ENCODE assay signal across 8 cellular contexts in the genomic region with DNA sequence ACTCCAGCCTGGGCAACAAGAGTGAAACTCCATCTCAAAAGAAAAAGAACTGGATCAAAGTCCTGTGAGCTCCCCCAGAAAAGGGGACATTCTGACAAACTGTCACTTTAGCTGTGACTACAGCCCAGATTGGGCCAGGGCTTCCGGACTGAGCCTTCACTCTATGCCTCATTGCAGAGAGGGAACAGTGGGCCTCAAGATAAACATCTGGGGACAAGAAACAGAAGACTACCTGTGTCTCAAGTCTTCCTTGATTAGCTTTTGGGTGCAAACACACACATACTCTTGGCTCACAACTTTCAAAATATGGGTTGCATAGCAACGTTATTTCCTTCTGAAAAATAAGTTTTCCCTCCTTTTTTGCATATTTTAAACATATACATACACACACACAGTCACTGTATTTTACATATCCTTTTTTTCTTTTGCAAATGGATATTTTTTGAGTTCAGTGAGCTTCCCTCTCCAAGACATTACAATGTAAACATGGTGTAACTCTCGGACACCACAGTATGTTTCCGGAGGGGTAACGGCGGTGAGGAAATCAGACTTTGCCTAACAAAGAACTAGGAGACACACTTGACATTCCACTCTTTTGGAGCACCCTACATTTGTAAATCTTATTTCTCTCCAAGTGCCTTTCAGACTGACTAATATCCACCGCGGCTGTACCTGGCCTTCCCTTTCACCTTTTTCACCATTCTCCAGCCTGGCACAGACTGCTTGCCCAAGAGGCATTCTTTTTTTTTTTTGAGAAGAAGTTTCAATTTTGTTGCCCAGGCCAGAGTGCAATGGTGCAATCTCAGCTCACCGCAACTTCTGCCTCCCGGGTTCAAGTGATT. TPM values are rescaled to one million over a fixed set of nuclear protein-coding genes. Genes with fewer than 3 reads are reported as not detected.
A peak's percentile ranks its signal among the peaks of the same experiment; 100 is the strongest.
DNase-seq lines count a peak whose midpoint lies in the region; ATAC-seq and TF ChIP-seq lines count a peak whose summit lies in the region.

No MANE protein-coding gene starts in this region.

- H3K4me3 ChIP-seq in right atrium auricular region (no peak overlapping the region), iPS-18c (ENCODE audit: insufficient read depth, low read depth, low read length) (peak overlapping the region; percentile 24; the same call in 1 of the 2 replicates), upper lobe of right lung (peak overlapping the region; percentile 14)

- POLR2A ChIA-PET in activated CD8-positive, alpha-beta T cell treated with anti-CD3 and anti-CD28 coated beads for 36 hours (lab: Charles Lee), result interaction anchor here (0.9 to 4.0 kb wide), 4 partner anchors 10 to 32 kb away, joined by 3 to 20 read pairs (median 4); no protein-coding TSS in a partner anchor
- POLR2A ChIA-PET in HEK293T (lab: Yijun Ruan, JAX), result no interaction called here

- peaks cover 34% of the 10 kb centered on the region for H3K36me3 Mint-ChIP-seq in activated CD8-positive, alpha-beta T cell treated with anti-CD3 and anti-CD28 coated beads for 36 hours (ENCODE audit: low read depth)

- TF ChIP-seq CTCF in right atrium auricular region (IDR thresholded peaks at IDR 0.05) (no peak), upper lobe of right lung (IDR thresholded peaks at IDR 0.05) (no peak)
- no peak for TF ChIP-seq CTCF in activated CD8-positive, alpha-beta T cell treated with anti-CD3 and anti-CD28 coated beads for 36 hours (IDR thresholded peaks at IDR 0.05)

- CTCF ChIA-PET in activated CD8-positive, alpha-beta T cell treated with anti-CD3 and anti-CD28 coated beads for 36 hours (lab: Charles Lee), result interaction anchor here (1.1 kb wide), 1 partner anchor 32 kb away, joined by 3 read pairs; no protein-coding TSS in a partner anchor
- CTCF ChIA-PET in HEK293T (lab: Yijun Ruan, JAX), result interaction anchor here (0.6 kb wide), 1 partner anchor 19 kb away, joined by 6 read pairs; no protein-coding TSS in a partner anchor

- H3K4me1 ChIP-seq in right atrium auricular region (peaks cover 0 to 73% of the 10 kb centered on the region in 2 donors), upper lobe of right lung (peaks cover 57% of the 10 kb centered on the region)

- no peaks in the 10 kb centered on the region for H3K9me3 Mint-ChIP-seq in activated CD8-positive, alpha-beta T cell treated with anti-CD3 and anti-CD28 coated beads for 36 hours

- H3K27ac ChIP-seq in right atrium auricular region, result peak overlapping the region; percentile 2 to 26
- H3K27ac ChIP-seq in upper lobe of right lung, result peak overlapping the region; percentile 82

- H3K27ac Mint-ChIP-seq in activated CD8-positive, alpha-beta T cell treated with anti-CD3 and anti-CD28 coated beads for 36 hours, result no peak overlapping the region

- H3K9me3 ChIP-seq in right atrium auricular region (no peaks in the 10 kb centered on the region), iPS-18c (ENCODE audit: control insufficient read depth, insufficient read depth, low read length) (no peaks in the 10 kb centered on the region), upper lobe of right lung (no peaks in the 10 kb centered on the region)

- peak overlapping the region; percentile 93 for H3K4me3 Mint-ChIP-seq in activated CD8-positive, alpha-beta T cell treated with anti-CD3 and anti-CD28 coated beads for 36 hours

- no peaks in the 10 kb centered on the region for H3K27me3 Mint-ChIP-seq in activated CD8-positive, alpha-beta T cell treated with anti-CD3 and anti-CD28 coated beads for 36 hours

- peaks cover 56% of the 10 kb centered on the region for H3K4me1 Mint-ChIP-seq in activated CD8-positive, alpha-beta T cell treated with anti-CD3 and anti-CD28 coated beads for 36 hours (ENCODE audit: low read depth)

- intact Hi-C loops in cardiac septum (cut with DNase I), result no loop called here
- intact Hi-C loops in activated CD8-positive, alpha-beta T cell treated with anti-CD3 and anti-CD28 coated beads for 36 hours (cut with micrococcal nuclease), result no loop called here
- intact Hi-C loops in upper lobe of right lung (cut with DNase I), result no loop called here

- H3K27me3 ChIP-seq in right atrium auricular region (no peaks in the 10 kb centered on the region), upper lobe of right lung (no peaks in the 10 kb centered on the region)

- ATAC-seq in activated CD8-positive, alpha-beta T cell treated with anti-CD3 and anti-CD28 coated beads for 36 hours, result no peak
- ATAC-seq in upper lobe of right lung, result peak; percentile 45

- no peaks in the 10 kb centered on the region for H3K36me3 ChIP-seq in right atrium auricular region
- H3K36me3 ChIP-seq in upper lobe of right lung, result no peaks in the 10 kb centered on the region

- DNase-seq in right atrium auricular region (ENCODE audit: low spot score), result no peak
- no peak for DNase-seq in cardiac septum (ENCODE audit: low spot score)
- DNase-seq in activated CD8-positive, alpha-beta T cell treated with anti-CD3 and anti-CD28 coated beads for 36 hours, result no peak
- no peak for DNase-seq in upper lobe of right lung
- no peak for DNase-seq in stimulated activated CD4-positive, alpha-beta T cell treated with anti-CD3 and anti-CD28 coated beads, Interleukin-4, amount 100 ng/mL, for 24 hours
- DNase-seq in NCI-H2029 (lab: John Stamatoyannopoulos, UW), result no peak
- DNase-seq in HEK293T (ENCODE audit: extremely low spot score), result no peak

TF ChIP-seq in HEK293T, 16 proteins besides CTCF, POLR2A, EP300 and RAD21:
- TF ChIP-seq, protein P1, sequence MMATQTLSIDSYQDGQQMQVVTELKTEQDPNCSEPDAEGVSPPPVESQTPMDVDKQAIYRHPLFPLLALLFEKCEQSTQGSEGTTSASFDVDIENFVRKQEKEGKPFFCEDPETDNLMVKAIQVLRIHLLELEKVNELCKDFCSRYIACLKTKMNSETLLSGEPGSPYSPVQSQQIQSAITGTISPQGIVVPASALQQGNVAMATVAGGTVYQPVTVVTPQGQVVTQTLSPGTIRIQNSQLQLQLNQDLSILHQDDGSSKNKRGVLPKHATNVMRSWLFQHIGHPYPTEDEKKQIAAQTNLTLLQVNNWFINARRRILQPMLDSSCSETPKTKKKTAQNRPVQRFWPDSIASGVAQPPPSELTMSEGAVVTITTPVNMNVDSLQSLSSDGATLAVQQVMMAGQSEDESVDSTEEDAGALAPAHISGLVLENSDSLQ (IDR thresholded peaks at IDR 0.05), result no peak
- TF ChIP-seq BHLHE40 (IDR thresholded peaks at IDR 0.05; ENCODE audit: borderline replicate concordance) (no peak), LEF1 (IDR thresholded peaks at IDR 0.05; ENCODE audit: borderline replicate concordance) (no peak), CTBP1 (IDR thresholded peaks at IDR 0.05; ENCODE audit: borderline replicate concordance) (no peak), SP1 (IDR thresholded peaks at IDR 0.05) (no peak), FOXM1 (IDR thresholded peaks at IDR 0.05; ENCODE audit: borderline replicate concordance) (no peak), SUZ12 (IDR thresholded peaks at IDR 0.05) (no peak), L3MBTL2 (conservative IDR thresholded peaks at IDR 0.05) (no peak), TARDBP (IDR thresholded peaks at IDR 0.05) (no peak), HDGF (IDR thresholded peaks at IDR 0.05; ENCODE audit: borderline replicate concordance) (no peak), NFRKB (IDR thresholded peaks at IDR 0.05) (no peak), ARNT (IDR thresholded peaks at IDR 0.05) (no peak), ZNF384 (IDR thresholded peaks at IDR 0.05) (no peak), ELF4 (IDR thresholded peaks at IDR 0.05) (no peak)
TF ChIP-seq in HEK293T: peak in this region for 0.

RNA-seq across cellular contexts. Expression of a gene that starts 3.5 kb away (rescaled TPM):
- total RNA-seq in right atrium auricular region (10 to 100 TPM; 48.8 to 62.8 TPM), cardiac septum (34.6 TPM), upper lobe of right lung (432 TPM)
- 100 to 1,000 TPM; 397 to 417 TPM for total RNA-seq in activated CD8-positive, alpha-beta T cell treated with anti-CD3 and anti-CD28 coated beads for 36 hours

Comparison
In these comparisons a context has a peak if more than half of its experiments do, and no peak if none do; other contexts are left out.
1. H3K4me3 ChIP-seq: peak in iPS-18c (single experiment) and upper lobe of right lung (single experiment); none in right atrium auricular region (0 of 2).